ENCODE assay signal across 21 cellular contexts in the genomic region with DNA sequence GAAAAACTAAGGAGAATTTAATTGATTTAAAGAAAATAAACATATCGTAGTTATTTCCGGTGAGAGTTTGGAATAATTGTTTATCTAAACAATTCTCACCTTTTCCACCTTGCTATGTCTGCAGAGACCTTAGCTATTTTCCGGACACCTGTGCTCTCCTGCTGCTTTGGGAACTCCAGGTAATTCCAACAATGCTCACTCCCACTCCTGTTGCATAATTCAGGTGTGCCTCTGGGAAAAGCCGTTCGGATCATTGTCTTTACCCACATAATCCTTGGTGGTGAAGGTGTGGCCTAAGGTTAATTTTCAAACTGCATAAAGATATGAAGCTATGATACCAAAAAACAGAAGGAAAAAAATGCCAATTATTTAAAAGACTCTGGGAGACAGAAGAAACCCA. TPM values are rescaled to one million over a fixed set of nuclear protein-coding genes. Genes with fewer than 3 reads are reported as not detected.
A peak's percentile ranks its signal among the peaks of the same experiment; 100 is the strongest.
DNase-seq lines count a peak whose midpoint lies in the region; ATAC-seq, FAIRE-seq and TF ChIP-seq lines count a peak whose summit lies in the region.
"Had no signal": no experiment of that assay in that cellular context is flagged by ENCODE, and none has a peak within 500 bp of the region (broad histone marks: within the 10 kb centered on the region; RNA-seq: fewer than 3 reads in every experiment).

No MANE protein-coding gene starts in this region.

- H3K4me2 ChIP-seq in H9 (ENCODE audit: insufficient read depth, insufficient read length, low read length), result no peak overlapping the region

- no CpG with 5 or more reads among the region's 5 CpGs for WGBS in H9 (ENCODE audit: extremely low coverage, insufficient read length, low lambda C conversion rate)
- 26 to 68% (median 40%) methylated on average over 5 of the region's 5 CpGs for WGBS in small intestine, 3 donors

- H4K8ac ChIP-seq in H9 (replicated peaks; ENCODE audit: insufficient read length, low read depth, low read length), result no peak overlapping the region

- DNase-seq in H9, result no peak
- DNase-seq in NCI-H69 (lab: John Stamatoyannopoulos, UW), result peak; percentile 17
- DNase-seq in left colon, result peak; percentile 45 to 55
- DNase-seq in small intestine, result peak; percentile 87
- DNase-seq in HUDEP-2 (lab: John Stamatoyannopoulos, UW; ENCODE audit: unreplicated experiment in 76 of 76), result no peak
- no peak for DNase-seq in sciatic nerve (ENCODE audit: low spot score)
- DNase-seq: GDM1, GOT3, Karpas-422, MM.1S, NCI-H1092, NCI-H1436 treated with DMSO at 0.1 percent for 48 hours, PC-3, RPMI8226, SIG-M5, T-cell had no signal

- H3K9me3 ChIP-seq in H9 (ENCODE audit: control insufficient read depth, low read depth, low read length), result no peaks in the 10 kb centered on the region
- H3K9me3 ChIP-seq in small intestine (ENCODE audit: control insufficient read depth, low read depth), result no peaks in the 10 kb centered on the region

- intact Hi-C loops in left colon (cut with DNase I, micrococcal nuclease) (no loop called here), sciatic nerve (cut with DNase I) (no loop called here)

- no peak for TF ChIP-seq CTCF in H9 (conservative IDR thresholded peaks at IDR 0.05)

- H2BK12ac ChIP-seq in H9 (ENCODE audit: insufficient read length, low read depth, low read length), result no peak overlapping the region

- no peak overlapping the region for H2BK20ac ChIP-seq in H9 (ENCODE audit: low read depth, low read length, poor library complexity, severe bottlenecking)

- no peak overlapping the region for H3K4ac ChIP-seq in H9 (ENCODE audit: low read depth, low read length)

- no peaks in the 10 kb centered on the region for H3K36me3 ChIP-seq in small intestine (ENCODE audit: control insufficient read depth in 2 of 2, insufficient read depth in 2 of 2, low read length in 2 of 2)

- no peak overlapping the region for H4K91ac ChIP-seq in H9 (ENCODE audit: insufficient read length, low read depth, low read length)

- peak overlapping the region in 2 of 3 experiments; percentile 83 to 91; a peak in 3 of 7 replicates for H3K27ac Mint-ChIP-seq in H9
- H3K27ac Mint-ChIP-seq: T-cell had no signal

- H3K9ac ChIP-seq in H9 (ENCODE audit: extremely low read depth, insufficient read length, low read length), result no peak overlapping the region

- no peak overlapping the region for H4K5ac ChIP-seq in H9 (ENCODE audit: insufficient read length, low read depth, low read length)

- no peak overlapping the region for H3K14ac ChIP-seq in H9 (ENCODE audit: insufficient read depth, low read length)

- H3K4me1 ChIP-seq in H9 (ENCODE audit: insufficient read depth, low read length) (peaks cover 3% of the 10 kb centered on the region; the same call in 1 of the 2 replicates), small intestine (ENCODE audit: control insufficient read depth in 2 of 2, insufficient read depth in 1 of 2, low read depth in 1 of 2, low read length in 1 of 2) (peaks cover 0 to 2% of the 10 kb centered on the region in 2 donors)

- no peaks in the 10 kb centered on the region for H3K23me2 ChIP-seq in H9 (ENCODE audit: insufficient read length, low read depth, low read length, poor library complexity, severe bottlenecking)

- H3K4me3 Mint-ChIP-seq in H9, result no peak overlapping the region
- H3K4me3 Mint-ChIP-seq: CD14-positive monocyte, T-cell had no signal

- H3K36me3 Mint-ChIP-seq in H9 (ENCODE audit: insufficient read depth in 1 of 3, low read depth in 3 of 3), result peaks cover 0 to 11% (median 0%) of the 10 kb centered on the region in 3 experiments; a peak in 1 of 7 replicates
- H3K36me3 Mint-ChIP-seq: T-cell had no signal

- no peaks in the 10 kb centered on the region for H4K20me1 ChIP-seq in H9 (ENCODE audit: control insufficient read depth, insufficient read depth, insufficient read length)

- no peak overlapping the region for H3K18ac ChIP-seq in H9 (ENCODE audit: insufficient read length, low read depth, low read length)

- no peak overlapping the region for H3K56ac ChIP-seq in H9 (ENCODE audit: insufficient read length, low read depth, low read length)

- no peak overlapping the region for H3T11ph ChIP-seq in H9 (ENCODE audit: low read length)

- H3K23ac ChIP-seq in H9 (ENCODE audit: insufficient read length, low read depth, low read length), result no peak overlapping the region

- peaks cover 3% of the 10 kb centered on the region for H3K79me1 ChIP-seq in H9 (ENCODE audit: insufficient read depth, low read depth, low read length, poor library complexity, severe bottlenecking)

- no peak for FAIRE-seq in small intestine (lab: Jason Lieb, UNC)

- H2BK120ac ChIP-seq in H9 (ENCODE audit: low read depth, low read length, poor library complexity, severe bottlenecking), result no peak overlapping the region

- H3K27ac ChIP-seq in H9 (ENCODE audit: insufficient read length, low read depth, low read length), result no peak overlapping the region
- peak overlapping the region in 1 of 2 donors; percentile 50 for H3K27ac ChIP-seq in small intestine (ENCODE audit: low read depth in 1 of 2, low read length in 1 of 2)

- H3K79me2 ChIP-seq in H9 (ENCODE audit: insufficient read depth, low read length), result no peaks in the 10 kb centered on the region

- no peaks in the 10 kb centered on the region for H3K9me3 Mint-ChIP-seq in H9
- H3K9me3 Mint-ChIP-seq: CD14-positive monocyte, T-cell had no signal

- peaks cover 10 to 12% of the 10 kb centered on the region in 2 experiments for H3K4me1 Mint-ChIP-seq in H9
- H3K4me1 Mint-ChIP-seq: CD14-positive monocyte, T-cell had no signal

- no peaks in the 10 kb centered on the region for H3K27me3 Mint-ChIP-seq in H9 (ENCODE audit: low read depth)

- no peak overlapping the region for H2AFZ ChIP-seq in H9 (ENCODE audit: low read length)

- H3K4me3 ChIP-seq in small intestine (ENCODE audit: low read depth in 1 of 2, low read length in 2 of 2), result no peak overlapping the region

- ATAC-seq in left colon (peak; percentile 95), GM21390 (IDR thresholded peaks at IDR 0.05; ENCODE audit: unreplicated experiment) (no peak), sciatic nerve (no peak)
- ATAC-seq: PC-3, SK-N-SH treated with all-trans-retinoic acid at 6 μM for 48 hours, T-cell had no signal

- H3K27me3 ChIP-seq in H9 (ENCODE audit: insufficient read depth, low read length), result no peaks in the 10 kb centered on the region
- H3K27me3 ChIP-seq in small intestine (ENCODE audit: control insufficient read depth in 2 of 2, insufficient read depth in 2 of 2, low read length in 2 of 2), result no peaks in the 10 kb centered on the region

- no peak overlapping the region for H2AK5ac ChIP-seq in H9 (ENCODE audit: insufficient read length, low read length)

- no peak overlapping the region for H2BK15ac ChIP-seq in H9 (ENCODE audit: low read depth, low read length)

- no peak overlapping the region for H2BK5ac ChIP-seq in H9 (ENCODE audit: insufficient read length, low read length)

RNA-seq across cellular contexts. Expression of a gene that starts 59.4 kb away (rescaled TPM):
- not detected in 2 replicates for total RNA-seq in H9 (2021)
- total RNA-seq in left colon, result not detected
- not detected for polyA plus RNA-seq in small intestine
- not detected for total RNA-seq in sciatic nerve
- total RNA-seq: Daoy, NCI-H460, PC-3, T-cell had no signal
- polyA plus RNA-seq: CD14-positive monocyte had no signal

Comparison
In these comparisons a context has a peak if more than half of its experiments do, and no peak if none do; other contexts are left out.
1. DNase-seq: peak in NCI-H69 (single experiment), left colon (2 of 2) and small intestine (single experiment); none in H9 (single experiment), HUDEP-2 (0 of 76) and sciatic nerve (single experiment).